9 cellular contexts compared by ENCODE assay signal in genomic region chr17:81164464-81165245, GRCh38. TPM values are rescaled to one million over a fixed set of nuclear protein-coding genes. Genes with fewer than 3 reads are reported as not detected.
A peak's percentile ranks its signal among the peaks of the same experiment; 100 is the strongest.
DNase-seq lines count a peak whose midpoint lies in the region; ATAC-seq and TF ChIP-seq lines count a peak whose summit lies in the region.
"Had no signal": no experiment of that assay in that cellular context is flagged by ENCODE, and none has a peak within 500 bp of the region (broad histone marks: within the 10 kb centered on the region; RNA-seq: fewer than 3 reads in every experiment).

No MANE protein-coding gene starts in this region.

- CTCF ChIA-PET in activated CD8-positive, alpha-beta memory T cell treated with anti-CD3 and anti-CD28 coated beads, Interleukin-2, amount 10 ng/mL, durations not matched to agents 7 days and 5 days (lab: Charles Lee): no interaction called here

- peak; percentile 32 for DNase-seq in DMS53 (lab: John Stamatoyannopoulos, UW)
- no peak for DNase-seq in DMS53 treated with DMSO at 0.1 percent for 48 hours (lab: John Stamatoyannopoulos, UW; ENCODE audit: unreplicated experiment)
- DNase-seq in left lobe of liver (ENCODE audit: low spot score): no peak
- no peak for DNase-seq in stimulated activated effector memory CD8-positive, alpha-beta T cell treated with anti-CD3 and anti-CD28 coated beads, Interleukin-12 subunit alpha, Interleukin-12 subunit beta, amount 100 ng/mL, for 72 hours (ENCODE audit: low spot score in 2 of 2)
- DNase-seq in mesenteric fat pad (ENCODE audit: low spot score): no peak
- no peak for DNase-seq in activated CD8-positive, alpha-beta memory T cell treated with anti-CD3 and anti-CD28 coated beads, Interleukin-2, amount 10 ng/mL, durations not matched to agents 7 days and 5 days
- no peak for DNase-seq in OCI-M1 (lab: John Stamatoyannopoulos, UW)
- DNase-seq: foreskin keratinocyte had no signal

- H3K9me3 Mint-ChIP-seq in stimulated activated effector memory CD8-positive, alpha-beta T cell treated with anti-CD3 and anti-CD28 coated beads, Interleukin-12 subunit alpha, Interleukin-12 subunit beta, amount 100 ng/mL, for 72 hours: no peaks in the 10 kb centered on the region
- H3K9me3 Mint-ChIP-seq in activated CD8-positive, alpha-beta memory T cell treated with anti-CD3 and anti-CD28 coated beads, Interleukin-2, amount 10 ng/mL, durations not matched to agents 7 days and 5 days (ENCODE audit: low read depth): no peaks in the 10 kb centered on the region

- no peak overlapping the region for H3K27ac Mint-ChIP-seq in stimulated activated effector memory CD8-positive, alpha-beta T cell treated with anti-CD3 and anti-CD28 coated beads, Interleukin-12 subunit alpha, Interleukin-12 subunit beta, amount 100 ng/mL, for 72 hours
- H3K27ac Mint-ChIP-seq in activated CD8-positive, alpha-beta memory T cell treated with anti-CD3 and anti-CD28 coated beads, Interleukin-2, amount 10 ng/mL, durations not matched to agents 7 days and 5 days: no peak overlapping the region

- H3K27me3 Mint-ChIP-seq in activated CD8-positive, alpha-beta memory T cell treated with anti-CD3 and anti-CD28 coated beads, Interleukin-2, amount 10 ng/mL, durations not matched to agents 7 days and 5 days: peaks cover 14% of the 10 kb centered on the region

- peaks cover 6% of the 10 kb centered on the region for H3K4me1 Mint-ChIP-seq in stimulated activated effector memory CD8-positive, alpha-beta T cell treated with anti-CD3 and anti-CD28 coated beads, Interleukin-12 subunit alpha, Interleukin-12 subunit beta, amount 100 ng/mL, for 72 hours
- no peaks in the 10 kb centered on the region for H3K4me1 Mint-ChIP-seq in activated CD8-positive, alpha-beta memory T cell treated with anti-CD3 and anti-CD28 coated beads, Interleukin-2, amount 10 ng/mL, durations not matched to agents 7 days and 5 days

- peak; percentile 12 for ATAC-seq in SK-N-SH treated with all-trans-retinoic acid at 6 μM for 48 hours
- peak; percentile 70 for ATAC-seq in left lobe of liver
- no peak for ATAC-seq in stimulated activated effector memory CD8-positive, alpha-beta T cell treated with anti-CD3 and anti-CD28 coated beads, Interleukin-12 subunit alpha, Interleukin-12 subunit beta, amount 100 ng/mL, for 72 hours
- no peak for ATAC-seq in activated CD8-positive, alpha-beta memory T cell treated with anti-CD3 and anti-CD28 coated beads, Interleukin-2, amount 10 ng/mL, durations not matched to agents 7 days and 5 days
- ATAC-seq: foreskin keratinocyte had no signal

- H3K4me3 Mint-ChIP-seq in stimulated activated effector memory CD8-positive, alpha-beta T cell treated with anti-CD3 and anti-CD28 coated beads, Interleukin-12 subunit alpha, Interleukin-12 subunit beta, amount 100 ng/mL, for 72 hours: peak overlapping the region; percentile 50
- H3K4me3 Mint-ChIP-seq in activated CD8-positive, alpha-beta memory T cell treated with anti-CD3 and anti-CD28 coated beads, Interleukin-2, amount 10 ng/mL, durations not matched to agents 7 days and 5 days: no peak overlapping the region

- no peaks in the 10 kb centered on the region for H3K36me3 Mint-ChIP-seq in stimulated activated effector memory CD8-positive, alpha-beta T cell treated with anti-CD3 and anti-CD28 coated beads, Interleukin-12 subunit alpha, Interleukin-12 subunit beta, amount 100 ng/mL, for 72 hours
- H3K36me3 Mint-ChIP-seq in activated CD8-positive, alpha-beta memory T cell treated with anti-CD3 and anti-CD28 coated beads, Interleukin-2, amount 10 ng/mL, durations not matched to agents 7 days and 5 days: no peaks in the 10 kb centered on the region

TF ChIP-seq in SK-N-SH treated with all-trans-retinoic acid at 6 μM for 48 hours, 23 proteins besides CTCF, POLR2A, EP300 and RAD21 (continues in another document):
- TF ChIP-seq CSRNP3 (CRISPR knock-in tag; IDR thresholded peaks at IDR 0.05) (no peak), PATZ1 (CRISPR knock-in tag; IDR thresholded peaks at IDR 0.05; ENCODE audit: borderline replicate concordance) (no peak), ZFP30 (CRISPR knock-in tag; IDR thresholded peaks at IDR 0.05) (no peak), ZNF8 (CRISPR knock-in tag; IDR thresholded peaks at IDR 0.05) (no peak), CSDC2 (CRISPR knock-in tag; IDR thresholded peaks at IDR 0.05) (no peak), PPARA (CRISPR knock-in tag; IDR thresholded peaks at IDR 0.05; ENCODE audit: borderline replicate concordance) (no peak), OSR1 (CRISPR knock-in tag; IDR thresholded peaks at IDR 0.05) (no peak), ZNF70 (CRISPR knock-in tag; IDR thresholded peaks at IDR 0.05) (no peak), POU6F1 (CRISPR knock-in tag; IDR thresholded peaks at IDR 0.05; ENCODE audit: borderline replicate concordance, low read depth) (no peak), ESRRG (CRISPR knock-in tag; IDR thresholded peaks at IDR 0.05) (no peak), ISL1 (CRISPR knock-in tag; IDR thresholded peaks at IDR 0.05) (no peak)
- TF ChIP-seq, protein P1, sequence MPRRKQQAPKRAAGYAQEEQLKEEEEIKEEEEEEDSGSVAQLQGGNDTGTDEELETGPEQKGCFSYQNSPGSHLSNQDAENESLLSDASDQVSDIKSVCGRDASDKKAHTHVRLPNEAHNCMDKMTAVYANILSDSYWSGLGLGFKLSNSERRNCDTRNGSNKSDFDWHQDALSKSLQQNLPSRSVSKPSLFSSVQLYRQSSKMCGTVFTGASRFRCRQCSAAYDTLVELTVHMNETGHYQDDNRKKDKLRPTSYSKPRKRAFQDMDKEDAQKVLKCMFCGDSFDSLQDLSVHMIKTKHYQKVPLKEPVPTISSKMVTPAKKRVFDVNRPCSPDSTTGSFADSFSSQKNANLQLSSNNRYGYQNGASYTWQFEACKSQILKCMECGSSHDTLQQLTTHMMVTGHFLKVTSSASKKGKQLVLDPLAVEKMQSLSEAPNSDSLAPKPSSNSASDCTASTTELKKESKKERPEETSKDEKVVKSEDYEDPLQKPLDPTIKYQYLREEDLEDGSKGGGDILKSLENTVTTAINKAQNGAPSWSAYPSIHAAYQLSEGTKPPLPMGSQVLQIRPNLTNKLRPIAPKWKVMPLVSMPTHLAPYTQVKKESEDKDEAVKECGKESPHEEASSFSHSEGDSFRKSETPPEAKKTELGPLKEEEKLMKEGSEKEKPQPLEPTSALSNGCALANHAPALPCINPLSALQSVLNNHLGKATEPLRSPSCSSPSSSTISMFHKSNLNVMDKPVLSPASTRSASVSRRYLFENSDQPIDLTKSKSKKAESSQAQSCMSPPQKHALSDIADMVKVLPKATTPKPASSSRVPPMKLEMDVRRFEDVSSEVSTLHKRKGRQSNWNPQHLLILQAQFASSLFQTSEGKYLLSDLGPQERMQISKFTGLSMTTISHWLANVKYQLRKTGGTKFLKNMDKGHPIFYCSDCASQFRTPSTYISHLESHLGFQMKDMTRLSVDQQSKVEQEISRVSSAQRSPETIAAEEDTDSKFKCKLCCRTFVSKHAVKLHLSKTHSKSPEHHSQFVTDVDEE (CRISPR knock-in tag; IDR thresholded peaks at IDR 0.05): no peak

RNA-seq across cellular contexts. Expression of gene PVALEF, which starts 0.7 kb away (rescaled TPM):
- total RNA-seq in left lobe of liver (not detected), mesenteric fat pad (not detected)
- total RNA-seq in activated CD8-positive, alpha-beta memory T cell treated with anti-CD3 and anti-CD28 coated beads, Interleukin-2, amount 10 ng/mL, durations not matched to agents 7 days and 5 days: not detected
- total RNA-seq: foreskin keratinocyte had no signal

RNA-seq across cellular contexts. Expression of gene AATK, which starts 1.4 kb away (rescaled TPM):
- total RNA-seq in left lobe of liver: 0.70 TPM
- total RNA-seq in mesenteric fat pad: 7.9 TPM
- total RNA-seq in activated CD8-positive, alpha-beta memory T cell treated with anti-CD3 and anti-CD28 coated beads, Interleukin-2, amount 10 ng/mL, durations not matched to agents 7 days and 5 days: under 1 TPM; 0.06 to 0.26 TPM

RNA-seq across cellular contexts. Expression of gene CEP131, which starts 58.1 kb away (rescaled TPM):
- total RNA-seq in left lobe of liver (2.1 TPM), mesenteric fat pad (3.4 TPM)
- total RNA-seq in activated CD8-positive, alpha-beta memory T cell treated with anti-CD3 and anti-CD28 coated beads, Interleukin-2, amount 10 ng/mL, durations not matched to agents 7 days and 5 days: 10 to 100 TPM; 13.6 to 20.6 TPM

Comparison
In these comparisons a context has a peak if more than half of its experiments do, and no peak if none do; other contexts are left out.
1. ATAC-seq: peak in SK-N-SH treated with all-trans-retinoic acid at 6 μM for 48 hours (single experiment) and left lobe of liver (single experiment); none in stimulated activated effector memory CD8-positive, alpha-beta T cell treated with anti-CD3 and anti-CD28 coated beads, Interleukin-12 subunit alpha, Interleukin-12 subunit beta, amount 100 ng/mL, for 72 hours (single experiment) and activated CD8-positive, alpha-beta memory T cell treated with anti-CD3 and anti-CD28 coated beads, Interleukin-2, amount 10 ng/mL, durations not matched to agents 7 days and 5 days (single experiment).